Comparison of ENCODE assay signal across 18 cellular contexts in genomic region chr6:157438611-157439109, GRCh38. TPM values are rescaled to one million over a fixed set of nuclear protein-coding genes. Genes with fewer than 3 reads are reported as not detected.
DNase-seq lines count a peak whose midpoint lies in the region; ATAC-seq and TF ChIP-seq lines count a peak whose summit lies in the region.
"Had no signal": no experiment of that assay in that cellular context is flagged by ENCODE, and none has a peak within 500 bp of the region (broad histone marks: within the 10 kb centered on the region; RNA-seq: fewer than 3 reads in every experiment).

No MANE protein-coding gene starts in this region.

- POLR2A ChIA-PET in GM10248 (lab: Yijun Ruan, JAX), result no interaction called here

- H3K4me1 ChIP-seq in ascending aorta, result peaks cover 0 to 12% of the 10 kb centered on the region in 2 donors
- H3K4me1 ChIP-seq in parathyroid adenoma, result peaks cover 43% of the 10 kb centered on the region

- H3K4me3 ChIP-seq in ascending aorta (peak overlapping the region in 1 of 2 donors; percentile 9), parathyroid adenoma (ENCODE audit: low read depth, low read length) (no peak overlapping the region), MG63 (no peak overlapping the region)
- H3K4me3 ChIP-seq: colonic mucosa, smooth muscle cell had no signal

- peak overlapping the region; percentile 24 for H2AFZ ChIP-seq in parathyroid adenoma

- ATAC-seq in Right ventricle myocardium superior (ENCODE audit: poor library complexity), result peak; percentile 53
- ATAC-seq in GM18870 (IDR thresholded peaks at IDR 0.05; ENCODE audit: unreplicated experiment), result no peak
- ATAC-seq: activated naive CD8-positive, alpha-beta T cell treated with anti-CD3 and anti-CD28 coated beads, Interleukin-2, amount 50 U/mL, for 24 hours; activated T-cell treated with anti-CD3 and anti-CD28 coated beads, Interleukin-2, amount 50 U/mL, for 72 hours; SK-N-SH treated with all-trans-retinoic acid at 6 μM for 48 hours had no signal

- DNase-seq in AG08395 (ENCODE audit: low spot score) (peak; percentile 46), ascending aorta (ENCODE audit: low spot score in 2 of 2) (peak in 1 of 2 donors; percentile 31), Right ventricle myocardium superior (no peak), GM10248 (ENCODE audit: extremely low spot score) (no peak), MG63 (no peak), DMS79 (lab: John Stamatoyannopoulos, UW) (no peak)
- DNase-seq: activated CD4-positive, alpha-beta memory T cell treated with anti-CD3 and anti-CD28 coated beads for 36 hours; activated naive CD8-positive, alpha-beta T cell treated with anti-CD3 and anti-CD28 coated beads, Interleukin-2, amount 50 U/mL, for 24 hours; activated T-cell treated with anti-CD3 and anti-CD28 coated beads, Interleukin-2, amount 50 U/mL, for 72 hours; colonic mucosa; HFFc6; NCI-H146; NCI-H510A treated with DMSO at 0.1 percent for 48 hours; nucleus accumbens had no signal

- H3K79me2 ChIP-seq in parathyroid adenoma, result peaks cover 11% of the 10 kb centered on the region

- TF ChIP-seq CTCF in ascending aorta (IDR thresholded peaks at IDR 0.05), result no peak
- TF ChIP-seq CTCF in parathyroid adenoma (IDR thresholded peaks at IDR 0.05), result no peak
- TF ChIP-seq CTCF in GM10248 (IDR thresholded peaks at IDR 0.05; ENCODE audit: control extremely low read depth, extremely low read depth, low read depth, missing control alignments), result no peak

- CTCF ChIA-PET in GM10248 (lab: Yijun Ruan, JAX), result no interaction called here

- no peaks in the 10 kb centered on the region for H3K36me3 ChIP-seq in ascending aorta
- no peaks in the 10 kb centered on the region for H3K36me3 ChIP-seq in parathyroid adenoma (ENCODE audit: control insufficient read depth, insufficient read depth, low read length)
- H3K36me3 ChIP-seq in MG63, result no peaks in the 10 kb centered on the region
- H3K36me3 ChIP-seq: colonic mucosa had no signal

- H3K9ac ChIP-seq in parathyroid adenoma, result no peak overlapping the region

- no peaks in the 10 kb centered on the region for H3K27me3 ChIP-seq in ascending aorta
- H3K27me3 ChIP-seq in parathyroid adenoma (ENCODE audit: control insufficient read depth, insufficient read depth, low read length), result no peaks in the 10 kb centered on the region
- no peaks in the 10 kb centered on the region for H3K27me3 ChIP-seq in MG63
- H3K27me3 ChIP-seq: colonic mucosa had no signal

- peak overlapping the region; percentile 13 to 17 for H3K27ac ChIP-seq in ascending aorta
- peak overlapping the region; percentile 54 for H3K27ac ChIP-seq in parathyroid adenoma
- H3K27ac ChIP-seq: colonic mucosa had no signal

- H3K9me3 ChIP-seq in ascending aorta (no peaks in the 10 kb centered on the region), parathyroid adenoma (ENCODE audit: control insufficient read depth, low read length) (no peaks in the 10 kb centered on the region), MG63 (no peaks in the 10 kb centered on the region)
- H3K9me3 ChIP-seq: colonic mucosa had no signal

- intact Hi-C loops in ascending aorta (cut with DNase I), result no loop called here
- intact Hi-C loops in Right ventricle myocardium superior (cut with DNase I), result no loop called here

- H3K4me2 ChIP-seq in parathyroid adenoma (ENCODE audit: low read length), result peak overlapping the region; percentile 20
- H3K4me2 ChIP-seq: smooth muscle cell had no signal

RNA-seq across cellular contexts. Expression of gene ZDHHC14, which starts 57.7 kb away (rescaled TPM):
- total RNA-seq in ascending aorta (14.5 TPM), Right ventricle myocardium superior (9.4 TPM)
- total RNA-seq in MG63 (2014; rRNA removed; shearing (Covaris generic); ENCODE audit: low replicate concordance), result 1.6 and 4.4 TPM in 2 replicates
